ENCODE assay signal across 1 cellular context in genomic region chr7:15462721-15463389, GRCh38.
TF ChIP-seq lines count a peak whose summit lies in the region.

No MANE protein-coding gene starts in this region.

TF ChIP-seq in IMR-90, 13 proteins besides CTCF, POLR2A, EP300 and RAD21 (continued from another document):
- TF ChIP-seq RFX5 (IDR thresholded peaks at IDR 0.05; ENCODE audit: low read depth, low read length) = no peak
